Comparison of ENCODE assay signal across 20 cellular contexts in the genomic region with DNA sequence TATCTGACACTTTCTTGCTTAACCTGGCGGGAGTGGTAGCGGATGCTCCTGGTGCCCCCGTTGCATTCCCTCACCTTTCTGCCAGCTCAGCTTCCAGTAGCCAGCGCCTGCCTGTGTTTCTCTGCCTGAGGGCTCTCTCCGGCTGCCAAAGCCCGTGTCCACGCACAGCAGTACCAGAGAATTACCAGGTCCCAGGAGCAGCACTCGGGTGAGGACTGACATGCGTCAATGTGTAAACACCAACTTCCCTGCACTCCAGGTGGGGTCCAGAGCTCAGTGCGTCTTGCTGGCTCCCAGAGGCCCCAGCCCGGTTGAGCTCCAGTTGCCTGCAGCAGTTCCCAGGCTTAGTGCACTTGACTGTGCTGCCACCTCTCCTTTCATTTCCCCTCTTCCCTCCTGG. TPM values are rescaled to one million over a fixed set of nuclear protein-coding genes. Genes with fewer than 3 reads are reported as not detected.
DNase-seq lines count a peak whose midpoint lies in the region; ATAC-seq and TF ChIP-seq lines count a peak whose summit lies in the region.
"Had no signal": no experiment of that assay in that cellular context is flagged by ENCODE, and none has a peak within 500 bp of the region (broad histone marks: within the 10 kb centered on the region; RNA-seq: fewer than 3 reads in every experiment).

No MANE protein-coding gene starts in this region.

- intact Hi-C loops in psoas muscle (cut with DNase I) = no loop called here

- H3K27me3 Mint-ChIP-seq in chondrocyte (ENCODE audit: low read depth) = no peaks in the 10 kb centered on the region

- H3K9me3 ChIP-seq in RWPE2 (ENCODE audit: severe bottlenecking) = no peaks in the 10 kb centered on the region
- H3K9me3 ChIP-seq in psoas muscle = no peaks in the 10 kb centered on the region
- H3K9me3 ChIP-seq: A549 had no signal

- ATAC-seq in RWPE2 (ENCODE audit: low read depth) = peak; percentile 76
- no peak for ATAC-seq in HG03469 (IDR thresholded peaks at IDR 0.05; ENCODE audit: unreplicated experiment)
- no peak for ATAC-seq in psoas muscle
- ATAC-seq: A549 had no signal

- no peaks in the 10 kb centered on the region for H3K4me1 Mint-ChIP-seq in chondrocyte (ENCODE audit: low read depth)
- H3K4me1 Mint-ChIP-seq: CD8-positive, alpha-beta memory T cell had no signal

- no peak overlapping the region for H3K4me3 Mint-ChIP-seq in chondrocyte (ENCODE audit: unreplicated experiment)
- H3K4me3 Mint-ChIP-seq: CD8-positive, alpha-beta memory T cell; IgD-negative memory B cell had no signal

- H3K27ac Mint-ChIP-seq in chondrocyte (ENCODE audit: unreplicated experiment) = no peak overlapping the region
- H3K27ac Mint-ChIP-seq: IgD-negative memory B cell had no signal

- H3K4me1 ChIP-seq in RWPE2 (ENCODE audit: insufficient read depth, poor library complexity, severe bottlenecking) = no peaks in the 10 kb centered on the region
- no peaks in the 10 kb centered on the region for H3K4me1 ChIP-seq in psoas muscle
- H3K4me1 ChIP-seq: A549; BLaER1 treated with 17β-estradiol and CSF1 and Interleukin-3, amounts not matched to agents 10 nM and 100 nM had no signal

- peaks cover 1% of the 10 kb centered on the region for H3K36me3 Mint-ChIP-seq in chondrocyte (ENCODE audit: low read depth)
- H3K36me3 Mint-ChIP-seq: CD8-positive, alpha-beta memory T cell had no signal

- no peak overlapping the region for H3K4me3 ChIP-seq in RWPE2 (ENCODE audit: severe bottlenecking)
- H3K4me3 ChIP-seq in psoas muscle = no peak overlapping the region
- H3K4me3 ChIP-seq: A549; BLaER1 treated with 17β-estradiol and CSF1 and Interleukin-3, amounts not matched to agents 10 nM and 100 nM had no signal

- WGBS in psoas muscle, 3 donors = 91 to 93% (median 91%) methylated on average over 11 of the region's 11 CpGs

- DNase-seq in NCI-H510A treated with DMSO at 0.1 percent for 48 hours (lab: John Stamatoyannopoulos, UW) (peak; percentile 6), NCI-H510A (lab: John Stamatoyannopoulos, UW) (no peak), M059J (ENCODE audit: low read depth) (peak; percentile 86), RWPE2 (ENCODE audit: low spot score) (no peak), left kidney (ENCODE audit: low read depth, low spot score) (peak; percentile 38), chondrocyte (ENCODE audit: low spot score) (no peak), psoas muscle (no peak)
- DNase-seq: CD8-positive, alpha-beta memory T cell; Kasumi-1; NCI-H1105 treated with DMSO at 0.1 percent for 48 hours; NCI-H187 treated with DMSO at 0.1 percent for 48 hours; OCI-M1; SW 1271 had no signal

- TF ChIP-seq CTCF in RWPE2 (IDR thresholded peaks at IDR 0.05; ENCODE audit: poor library complexity, severe bottlenecking) = no peak
- TF ChIP-seq CTCF in chondrocyte (IDR thresholded peaks at IDR 0.05) = no peak
- no peak for TF ChIP-seq CTCF in psoas muscle (IDR thresholded peaks at IDR 0.05)

- H3K36me3 ChIP-seq in RWPE2 (ENCODE audit: low read depth) = peaks cover 16% of the 10 kb centered on the region
- H3K36me3 ChIP-seq in psoas muscle (ENCODE audit: insufficient read depth in 1 of 2, low read depth in 1 of 2) = no peaks in the 10 kb centered on the region
- H3K36me3 ChIP-seq: BLaER1 treated with 17β-estradiol and CSF1 and Interleukin-3, amounts not matched to agents 10 nM and 100 nM had no signal

- peaks cover 4% of the 10 kb centered on the region for H3K9me3 Mint-ChIP-seq in chondrocyte (ENCODE audit: low read depth)
- H3K9me3 Mint-ChIP-seq: CD8-positive, alpha-beta memory T cell had no signal

- no peaks in the 10 kb centered on the region for H3K27me3 ChIP-seq in RWPE2 (ENCODE audit: insufficient read depth, poor library complexity, severe bottlenecking)
- no peaks in the 10 kb centered on the region for H3K27me3 ChIP-seq in psoas muscle (ENCODE audit: insufficient read depth in 3 of 3, low read length in 2 of 3)
- H3K27me3 ChIP-seq: BLaER1 treated with 17β-estradiol and CSF1 and Interleukin-3, amounts not matched to agents 10 nM and 100 nM had no signal

- H3K27ac ChIP-seq in RWPE2 (ENCODE audit: poor library complexity, severe bottlenecking) (no peak overlapping the region), psoas muscle (no peak overlapping the region)
- H3K27ac ChIP-seq: A549; BLaER1 treated with 17β-estradiol and CSF1 and Interleukin-3, amounts not matched to agents 10 nM and 100 nM; RWPE1 had no signal

RNA-seq across cellular contexts. Expression of gene CDH13, which starts 54.8 kb away (rescaled TPM):
- 51.0 and 61.5 TPM in 2 replicates for total RNA-seq in M059J (2014; rRNA removed; shearing (Covaris generic))
- total RNA-seq in chondrocyte = 28.1 to 49.3 TPM (median 45.1 TPM) in 3 replicates
- 10 to 100 TPM; 22.8 to 30.7 (median 29.5) TPM for total RNA-seq in psoas muscle
- 10 to 100 TPM in 2 of 3 donors, 1 to 10 TPM in 1; 6.1 to 14.0 (median 13.8) TPM for polyA plus RNA-seq in psoas muscle
- total RNA-seq: CD8-positive, alpha-beta memory T cell; H4; SK-MEL-5 had no signal
- polyA plus RNA-seq: A549; CD8-positive, alpha-beta memory T cell had no signal

Comparison
In these comparisons a context has a peak if more than half of its experiments do, and no peak if none do; other contexts are left out.
1. DNase-seq: peak in NCI-H510A treated with DMSO at 0.1 percent for 48 hours (single experiment), M059J (single experiment) and left kidney (single experiment); none in NCI-H510A (single experiment), RWPE2 (single experiment), chondrocyte (single experiment) and psoas muscle (0 of 2).